Comparison of ENCODE assay signal across 10 cellular contexts in genomic region chr19:1944088-1944915, GRCh38. TPM values are rescaled to one million over a fixed set of nuclear protein-coding genes. Genes with fewer than 3 reads are reported as not detected.
DNase-seq lines count a peak whose midpoint lies in the region; ATAC-seq and TF ChIP-seq lines count a peak whose summit lies in the region.
"Had no signal": no experiment of that assay in that cellular context is flagged by ENCODE, and none has a peak within 500 bp of the region (broad histone marks: within the 10 kb centered on the region; RNA-seq: fewer than 3 reads in every experiment).

No MANE protein-coding gene starts in this region.

- H3K9me3 Mint-ChIP-seq in activated naive CD8-positive, alpha-beta T cell treated with anti-CD3 and anti-CD28 coated beads, Interleukin-2, amount 50 U/mL, for 24 hours, result no peaks in the 10 kb centered on the region
- H3K9me3 Mint-ChIP-seq in nephron, result no peaks in the 10 kb centered on the region

- DNase-seq in CD1c-positive myeloid dendritic cell (ENCODE audit: extremely low spot score) (peak; percentile 71), Ammon's horn (ENCODE audit: low spot score) (no peak), BE2C (no peak)
- no peak for DNase-seq in activated naive CD8-positive, alpha-beta T cell treated with anti-CD3 and anti-CD28 coated beads, Interleukin-2, amount 50 U/mL, for 24 hours
- DNase-seq in effector CD4-positive, alpha-beta T cell, result no peak
- DNase-seq: NCI-H1105, NCI-H526 had no signal

- H3K36me3 ChIP-seq in HEK293 (ENCODE audit: control insufficient read depth in 2 of 2, insufficient read depth in 1 of 2, low read length in 2 of 2), result peaks cover 0 to 12% of the 10 kb centered on the region in 2 experiments; a peak in 2 of 3 replicates
- peaks cover 5% of the 10 kb centered on the region; the same call in 1 of the 2 replicates for H3K36me3 ChIP-seq in BE2C

- H3K4me1 Mint-ChIP-seq in activated naive CD8-positive, alpha-beta T cell treated with anti-CD3 and anti-CD28 coated beads, Interleukin-2, amount 50 U/mL, for 24 hours, result peaks cover 33% of the 10 kb centered on the region
- H3K4me1 Mint-ChIP-seq in nephron, result peaks cover 17% of the 10 kb centered on the region

- H3K27ac ChIP-seq in HEK293 (ENCODE audit: extremely low read depth, low read depth, low read length), result 0 out of 2 replicates have a peak overlapping the region, but pooled peaks have one; percentile 16

- H3K27me3 ChIP-seq in BE2C, result no peaks in the 10 kb centered on the region

- H3K4me3 ChIP-seq in HEK293 (ENCODE audit: low read depth, low read length), result no peak overlapping the region
- H3K4me3 ChIP-seq in BE2C (ENCODE audit: low read depth, low read length), result no peak overlapping the region

- POLR2A ChIA-PET in HEK293 (lab: Yijun Ruan, JAX), result interaction anchor here (0.6 kb wide), 1 partner anchor 188 kb away, joined by 4 read pairs; no protein-coding TSS in a partner anchor

- H3K27ac Mint-ChIP-seq in activated naive CD8-positive, alpha-beta T cell treated with anti-CD3 and anti-CD28 coated beads, Interleukin-2, amount 50 U/mL, for 24 hours, result peak overlapping the region; percentile 56
- no peak overlapping the region for H3K27ac Mint-ChIP-seq in nephron

- peaks cover 2% of the 10 kb centered on the region for H3K36me3 Mint-ChIP-seq in activated naive CD8-positive, alpha-beta T cell treated with anti-CD3 and anti-CD28 coated beads, Interleukin-2, amount 50 U/mL, for 24 hours (ENCODE audit: low read depth)
- peaks cover 9% of the 10 kb centered on the region for H3K36me3 Mint-ChIP-seq in nephron (ENCODE audit: low read depth)

- no peaks in the 10 kb centered on the region for H3K27me3 Mint-ChIP-seq in activated naive CD8-positive, alpha-beta T cell treated with anti-CD3 and anti-CD28 coated beads, Interleukin-2, amount 50 U/mL, for 24 hours
- H3K27me3 Mint-ChIP-seq in nephron (ENCODE audit: low read depth), result peaks cover 4% of the 10 kb centered on the region

- no peak for ATAC-seq in activated naive CD8-positive, alpha-beta T cell treated with anti-CD3 and anti-CD28 coated beads, Interleukin-2, amount 50 U/mL, for 24 hours
- ATAC-seq in HG02642 (IDR thresholded peaks at IDR 0.05; ENCODE audit: poor library complexity, unreplicated experiment), result no peak

- H3K9me3 ChIP-seq in HEK293 (ENCODE audit: control insufficient read depth, insufficient read depth, low read depth, low read length), result no peaks in the 10 kb centered on the region
- H3K9me3 ChIP-seq in BE2C, result no peaks in the 10 kb centered on the region

- H3K4me3 Mint-ChIP-seq in activated naive CD8-positive, alpha-beta T cell treated with anti-CD3 and anti-CD28 coated beads, Interleukin-2, amount 50 U/mL, for 24 hours, result no peak overlapping the region
- H3K4me3 Mint-ChIP-seq in nephron, result peak overlapping the region; percentile 43 to 72 (median 70)

- H3K4me1 ChIP-seq in HEK293 (ENCODE audit: control insufficient read depth, insufficient read depth, low read length), result peaks cover 3% of the 10 kb centered on the region
- H3K4me1 ChIP-seq in BE2C, result 0 out of 2 replicates have a peak, but pooled peaks cover 2% of the 10 kb centered on the region

- CTCF ChIA-PET in HEK293 (lab: Yijun Ruan, JAX), result no interaction called here

- no peak for TF ChIP-seq CTCF in HEK293 (tag by site-specific recombination; IDR thresholded peaks at IDR 0.05)
- no peak for TF ChIP-seq CTCF in nephron (IDR thresholded peaks at IDR 0.05; ENCODE audit: unreplicated experiment in 3 of 3)
- TF ChIP-seq CTCF in BE2C (IDR thresholded peaks at IDR 0.05; ENCODE audit: low read depth, low read length), result no peak

TF ChIP-seq in HEK293, 187 proteins besides CTCF, POLR2A, EP300 and RAD21 (continues in another document):
- TF ChIP-seq ZBTB8A (tag by site-specific recombination; IDR thresholded peaks at IDR 0.05), result no peak
- no peak for TF ChIP-seq ZNF138 (tag by site-specific recombination; IDR thresholded peaks at IDR 0.05; ENCODE audit: borderline replicate concordance)
- no peak for TF ChIP-seq KLF8 (tag by site-specific recombination; IDR thresholded peaks at IDR 0.05)
- TF ChIP-seq MEIS1 (CRISPR knock-in tag; IDR thresholded peaks at IDR 0.05; ENCODE audit: borderline replicate concordance), result no peak
- no peak for TF ChIP-seq ZNF473 (tag by site-specific recombination; IDR thresholded peaks at IDR 0.05)
- TF ChIP-seq ZNF133 (tag by site-specific recombination; IDR thresholded peaks at IDR 0.05), result no peak
- TF ChIP-seq ZBTB7A (tag by site-specific recombination; IDR thresholded peaks at IDR 0.05; ENCODE audit: low read depth), result no peak
- TF ChIP-seq SCRT2 (tag by site-specific recombination; IDR thresholded peaks at IDR 0.05), result peak; percentile 51
- peak; percentile 86 for TF ChIP-seq KLF1 (tag by site-specific recombination; IDR thresholded peaks at IDR 0.05)
- no peak for TF ChIP-seq ZNF132 (tag by site-specific recombination; IDR thresholded peaks at IDR 0.05; ENCODE audit: borderline replicate concordance)
- no peak for TF ChIP-seq ZNF843 (tag by site-specific recombination; IDR thresholded peaks at IDR 0.05)
- 0 out of 2 replicates have a peak, but pooled peaks have one; percentile 47 for TF ChIP-seq SP2 (tag by site-specific recombination; IDR thresholded peaks at IDR 0.05)
- no peak for TF ChIP-seq ZFP3 (tag by site-specific recombination; IDR thresholded peaks at IDR 0.05; ENCODE audit: low read depth)
- TF ChIP-seq ZNF645 (tag by site-specific recombination; IDR thresholded peaks at IDR 0.05), result no peak
- TF ChIP-seq ZNF610 (tag by site-specific recombination; IDR thresholded peaks at IDR 0.05; ENCODE audit: borderline replicate concordance), result no peak
- TF ChIP-seq PRDM1 (tag by site-specific recombination; IDR thresholded peaks at IDR 0.05), result no peak
- no peak for TF ChIP-seq MZF1 (tag by site-specific recombination; IDR thresholded peaks at IDR 0.05; ENCODE audit: borderline replicate concordance)
- TF ChIP-seq EGR2 (tag by site-specific recombination; IDR thresholded peaks at IDR 0.05; ENCODE audit: low read depth), result peak; percentile 25; the same call in 1 of the 2 replicates
- no peak for TF ChIP-seq ZNF404 (tag by site-specific recombination; IDR thresholded peaks at IDR 0.05)
- TF ChIP-seq ZNF341 (tag by site-specific recombination; IDR thresholded peaks at IDR 0.05; ENCODE audit: low read depth), result no peak
- no peak for TF ChIP-seq ZNF658 (tag by site-specific recombination; IDR thresholded peaks at IDR 0.05)
- no peak for TF ChIP-seq ZNF654 (tag by site-specific recombination; IDR thresholded peaks at IDR 0.05; ENCODE audit: low read depth)
- no peak for TF ChIP-seq ZNF747 (tag by site-specific recombination; IDR thresholded peaks at IDR 0.05)
- TF ChIP-seq PRDM10 (tag by site-specific recombination; IDR thresholded peaks at IDR 0.05), result peak; percentile 18; the same call in 1 of the 2 replicates
- 0 out of 2 replicates have a peak, but pooled peaks have one; percentile 22 for TF ChIP-seq SCRT1 (tag by site-specific recombination; IDR thresholded peaks at IDR 0.05; ENCODE audit: borderline replicate concordance)

RNA-seq across cellular contexts. Expression of gene CSNK1G2, which starts 3.3 kb away (rescaled TPM):
- polyA plus RNA-seq in BE2C (2012; ENCODE audit: insufficient read depth, insufficient read length, low read depth), result 219 TPM

RNA-seq across cellular contexts. Expression of gene ADAT3, which starts 39.1 kb away (rescaled TPM):
- polyA plus RNA-seq in BE2C (2012; ENCODE audit: insufficient read depth, insufficient read length, low read depth), result 51.0 TPM

RNA-seq across cellular contexts. Expression of gene SCAMP4, which starts 39.1 kb away (rescaled TPM):
- 23.2 TPM for polyA plus RNA-seq in BE2C (2012; ENCODE audit: insufficient read depth, insufficient read length, low read depth)

RNA-seq across cellular contexts. Expression of gene ABHD17A, which starts 59.0 kb away (rescaled TPM):
- 324 TPM for polyA plus RNA-seq in BE2C (2012; ENCODE audit: insufficient read depth, insufficient read length, low read depth)
